8 cellular contexts compared by ENCODE assay signal in the genomic region with DNA sequence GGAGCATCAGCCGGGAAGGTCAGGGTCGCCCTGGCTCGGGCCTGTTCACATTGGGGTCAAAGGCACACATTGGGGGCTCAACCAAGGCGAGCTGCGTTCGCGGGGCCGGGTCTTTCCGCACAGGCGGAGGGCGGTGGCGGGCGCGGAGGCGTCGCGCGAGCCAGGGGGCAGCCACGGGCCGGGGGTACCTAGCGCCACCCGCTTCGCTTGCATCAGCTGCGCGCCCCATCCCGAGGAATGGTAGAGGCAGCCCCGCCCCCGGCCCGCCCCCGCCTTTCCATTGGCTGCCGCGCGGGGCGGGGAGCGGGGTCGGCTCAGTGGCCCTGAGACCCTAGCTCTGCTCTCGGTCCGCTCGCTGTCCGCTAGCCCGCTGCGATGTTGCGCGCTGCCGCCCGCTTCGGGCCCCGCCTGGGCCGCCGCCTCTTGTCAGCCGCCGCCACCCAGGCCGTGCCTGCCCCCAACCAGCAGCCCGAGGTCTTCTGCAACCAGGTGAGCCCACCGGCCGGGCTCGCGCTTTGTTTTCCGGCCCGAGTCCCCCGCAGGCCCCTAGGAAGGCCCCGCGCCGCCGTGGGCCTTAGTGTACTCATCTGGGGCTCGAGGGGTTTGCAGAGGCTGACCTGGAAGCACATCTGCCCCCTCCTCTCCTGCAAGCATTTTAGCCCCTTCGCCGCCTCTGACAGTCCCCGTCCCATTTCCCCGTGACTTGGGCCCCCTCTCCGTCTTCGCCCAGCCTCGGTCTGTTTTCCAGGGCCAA. TPM values are rescaled to one million over a fixed set of nuclear protein-coding genes. Genes with fewer than 3 reads are reported as not detected.
A peak's percentile ranks its signal among the peaks of the same experiment; 100 is the strongest.
DNase-seq lines count a peak whose midpoint lies in the region; ATAC-seq and TF ChIP-seq lines count a peak whose summit lies in the region.

Gene ALDH2, plus strand, starts transcription at position 326 of the 754 bp plus-strand sequence. Its CDS starts 50 bp downstream, at position 376.

- no peaks in the 10 kb centered on the region for H3K36me3 ChIP-seq in Panc1 (ENCODE audit: control insufficient read depth, insufficient read depth, low read length)

- CTCF ChIA-PET in Panc1 (lab: Charles Lee), result no interaction called here

- peak within 1 kb of the TSS; percentile 68; the same call in 1 of the 2 replicates for H3K27ac ChIP-seq in Panc1 (ENCODE audit: low read length)

- BruUV-seq in Panc1 (replicated peaks; lab: Mats Ljungman, UMichigan), result no TSS peak

- intact Hi-C loops in Panc1 (cut with micrococcal nuclease; ENCODE audit: unreplicated experiment), result no loop called here
- intact Hi-C loops in left ventricle myocardium superior (cut with micrococcal nuclease), result no loop called here
- intact Hi-C loops in posterior cingulate gyrus (cut with DNase I), result no loop called here

- H3K4me3 ChIP-seq in Panc1 (ENCODE audit: low read depth in 2 of 2, low read length in 2 of 2), result peak within 1 kb of the TSS; percentile 56 to 66

- 0 out of 2 replicates have a peak, but pooled peaks cover 5% of the 10 kb centered on the region for H3K4me1 ChIP-seq in Panc1 (ENCODE audit: control insufficient read depth, insufficient read depth, low read length)

- no peaks in the 10 kb centered on the region for H3K9me3 ChIP-seq in Panc1 (ENCODE audit: control insufficient read depth, insufficient read depth, low read depth, low read length)

- in situ Hi-C loops in Panc1 (cut with HindIII; ENCODE audit: low pct_unique_long_range_greater_than_20kb, low sequenced_read_pairs), result no loop called here

- no peaks in the 10 kb centered on the region for H3K27me3 ChIP-seq in Panc1 (ENCODE audit: control insufficient read depth, insufficient read depth, low read length)

- TF ChIP-seq CTCF in Panc1 (IDR thresholded peaks at IDR 0.05), result no peak

- POLR2A ChIA-PET in Panc1 (lab: Charles Lee), result no interaction called here

- DNase-seq in EH (ENCODE audit: low read depth), result peak; percentile 78
- DNase-seq in Panc1 (ENCODE audit: low read depth, low spot score), result no peak
- peak in 54 of 58 donors; percentile 19 to 86 (median 69) for DNase-seq in anterior cingulate cortex (lab: John Stamatoyannopoulos, UW)
- DNase-seq in left ventricle myocardium superior, result peak; percentile 89
- peak; percentile 63 to 96 (median 78) for DNase-seq in posterior cingulate gyrus
- DNase-seq in kidney glomerular epithelial cell (lab: John Stamatoyannopoulos, UW), result no peak

- ATAC-seq in HG02642 (IDR thresholded peaks at IDR 0.05; ENCODE audit: poor library complexity, unreplicated experiment), result peak; percentile 64
- peak; percentile 91 for ATAC-seq in Panc1
- peak; percentile 99 for ATAC-seq in left ventricle myocardium superior
- no peak for ATAC-seq in GM19467 (IDR thresholded peaks at IDR 0.05; ENCODE audit: unreplicated experiment)

RNA-seq across cellular contexts. Expression of gene ALDH2, which starts in this region (rescaled TPM):
- total RNA-seq in Panc1 (2021; ENCODE audit: unreplicated experiment), result 9.0 TPM
- 20.9 TPM for polyA plus RNA-seq in Panc1 (2012; ENCODE audit: insufficient read length)
- 410 TPM for total RNA-seq in left ventricle myocardium superior

Comparison
In these comparisons a context has a peak if more than half of its experiments do, and no peak if none do; other contexts are left out.
1. RNA of gene ALDH2 (total RNA-seq): 410 TPM in left ventricle myocardium superior (single experiment); 9.0 TPM in Panc1 (single experiment); every median in the first group is over 10 times any median in the second.
2. DNase-seq: peak in EH (single experiment), anterior cingulate cortex (54 of 58), left ventricle myocardium superior (single experiment) and posterior cingulate gyrus (10 of 10); none in Panc1 (single experiment) and kidney glomerular epithelial cell (single experiment).